In the genomic region with DNA sequence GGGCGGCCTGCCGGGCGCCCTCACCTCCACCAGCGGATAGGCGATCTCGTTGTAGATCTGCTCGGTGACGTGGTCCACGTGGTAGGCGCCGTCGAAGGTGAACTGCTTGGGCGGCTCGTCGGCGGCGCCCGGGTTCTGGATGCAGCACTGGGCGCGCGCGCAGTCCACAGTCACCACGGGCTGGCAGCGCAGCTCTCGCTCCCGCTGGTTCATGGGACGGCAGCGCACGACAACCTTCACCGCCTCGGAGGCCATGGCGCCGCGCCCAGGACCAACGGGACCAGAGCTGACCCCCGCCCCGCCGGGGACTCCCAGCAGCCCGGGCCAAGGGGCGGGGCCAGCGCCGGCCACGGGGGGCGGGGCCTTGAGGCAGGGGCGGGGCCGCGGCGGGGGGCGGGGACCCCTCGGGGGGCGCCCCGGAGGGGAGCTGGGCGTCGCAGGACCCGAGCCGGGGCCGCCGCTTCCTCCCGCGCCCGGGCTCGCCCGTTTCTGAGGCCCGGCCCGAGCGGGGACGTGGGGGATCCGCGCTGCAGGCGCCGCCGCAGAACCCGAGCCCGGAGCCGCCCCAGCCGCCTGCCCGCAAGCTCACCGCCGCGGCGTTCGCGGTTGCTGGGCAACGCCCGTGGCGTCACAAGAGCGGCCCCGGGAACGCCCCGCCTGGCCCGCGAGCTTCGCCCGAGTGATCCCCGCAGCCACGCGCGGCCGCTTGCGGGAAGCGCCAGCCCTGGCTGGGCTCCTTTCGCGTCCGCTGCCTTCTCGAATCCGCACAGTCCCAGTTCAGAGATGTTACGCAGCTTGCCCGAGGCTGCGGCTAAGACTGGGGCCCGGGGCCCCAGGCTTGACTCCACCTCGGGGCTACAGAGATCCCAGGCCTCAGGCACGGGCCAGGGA, we compare ENCODE assay signal across 2 cellular contexts.
TF ChIP-seq lines count a peak whose summit lies in the region.

KIF17 (minus strand) TSS at position 556 of the 891 bp plus-strand sequence; CDS start at position 255, 301 bp downstream.

TF ChIP-seq in IMR-90, 13 proteins besides CTCF, POLR2A, EP300 and RAD21:
- no peak for TF ChIP-seq BHLHE40 (IDR thresholded peaks at IDR 0.05; ENCODE audit: low read depth, low read length)
- peak; percentile 83; the same call in 1 of the 2 replicates for TF ChIP-seq MXI1 (IDR thresholded peaks at IDR 0.05; ENCODE audit: borderline replicate concordance, low read depth, low read length)
- TF ChIP-seq RFX5 (IDR thresholded peaks at IDR 0.05; ENCODE audit: low read depth, low read length): no peak
- no peak for TF ChIP-seq FOS (IDR thresholded peaks at IDR 0.05; ENCODE audit: low read depth, low read length)

TF ChIP-seq in GM12878, 131 proteins besides CTCF, POLR2A, EP300 and RAD21:
- 0 out of 2 replicates have a peak, but pooled peaks have one; percentile 44 for TF ChIP-seq PAX5 (IDR thresholded peaks at IDR 0.05; ENCODE audit: borderline replicate concordance, low read depth, low read length)
- no peak for TF ChIP-seq IRF4 (IDR thresholded peaks at IDR 0.05; ENCODE audit: low read depth, low read length)
